8 cellular contexts compared by ENCODE assay signal in the genomic region with DNA sequence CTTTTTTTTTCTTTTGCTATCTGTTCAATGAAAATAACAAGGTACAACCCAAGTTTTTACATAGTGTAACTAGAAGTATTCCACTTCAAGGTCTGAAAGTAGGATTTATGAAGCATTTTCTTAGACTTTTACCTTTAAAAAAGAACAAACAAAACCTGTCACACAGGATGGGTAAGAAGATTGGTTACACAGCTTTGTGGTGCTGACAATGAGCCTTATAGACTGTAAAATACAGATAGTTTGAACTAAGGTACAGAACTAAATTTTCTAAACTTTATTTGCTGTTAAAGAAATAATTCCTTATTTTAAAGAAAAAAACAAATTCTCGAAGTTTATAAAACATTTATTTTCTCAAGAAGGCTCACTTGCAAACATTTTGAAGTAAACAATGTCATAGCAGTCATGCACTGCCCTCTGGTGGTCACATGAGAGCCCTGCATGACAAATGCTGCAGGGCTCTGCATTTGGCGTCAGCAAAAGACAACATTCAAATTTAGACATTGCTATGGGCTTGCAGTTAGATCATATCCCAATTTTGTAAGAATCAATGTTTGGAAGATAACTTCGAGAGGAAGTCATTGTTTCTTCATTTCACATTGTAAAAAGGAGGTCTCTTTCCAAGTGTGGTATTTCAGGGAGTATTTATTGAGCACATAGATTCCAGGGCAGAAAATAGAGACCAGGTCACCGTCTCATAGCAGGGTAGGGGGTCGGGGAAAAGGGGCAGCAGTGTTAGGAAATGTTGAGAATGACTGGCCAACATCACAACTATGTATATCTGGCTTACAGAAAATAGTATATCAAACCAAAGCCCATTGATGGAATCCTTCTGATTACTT.
DNase-seq lines count a peak whose midpoint lies in the region; ATAC-seq and TF ChIP-seq lines count a peak whose summit lies in the region.

No MANE protein-coding gene starts in this region.

- no peak overlapping the region; the same call in 1 of the 2 replicates for H2AFZ ChIP-seq in OCI-LY3 (ENCODE audit: low read depth, low read length)

- no peaks in the 10 kb centered on the region for H3K79me2 ChIP-seq in OCI-LY3 (ENCODE audit: low read length)

- intact Hi-C loops in left ventricle myocardium inferior (cut with micrococcal nuclease), result no loop called here

- H3K4me2 ChIP-seq in OCI-LY3 (ENCODE audit: low read length), result no peak overlapping the region

- H3K27ac Mint-ChIP-seq in activated naive CD4-positive, alpha-beta T cell treated with anti-CD3 and anti-CD28 coated beads, Interleukin-2, amount 10 ng/mL, durations not matched to agents 7 days and 5 days, result no peak overlapping the region

- peaks cover 17% of the 10 kb centered on the region for H3K9me3 Mint-ChIP-seq in activated naive CD4-positive, alpha-beta T cell treated with anti-CD3 and anti-CD28 coated beads, Interleukin-2, amount 10 ng/mL, durations not matched to agents 7 days and 5 days

- no peaks in the 10 kb centered on the region for H3K4me1 Mint-ChIP-seq in activated naive CD4-positive, alpha-beta T cell treated with anti-CD3 and anti-CD28 coated beads, Interleukin-2, amount 10 ng/mL, durations not matched to agents 7 days and 5 days

- H3K9ac ChIP-seq in OCI-LY3 (ENCODE audit: low read length), result no peak overlapping the region

- no peak overlapping the region for H3K27ac ChIP-seq in OCI-LY3 (ENCODE audit: low read length)
- no peak overlapping the region for H3K27ac ChIP-seq in left ventricle myocardium inferior (replicated peaks)

- DNase-seq in DMS114 treated with DMSO at 0.1 percent for 48 hours (lab: John Stamatoyannopoulos, UW; ENCODE audit: unreplicated experiment) (peak; percentile 22), left ventricle myocardium inferior (no peak), skeletal muscle cell (ENCODE audit: low read depth) (peak; percentile 12), cerebellar nuclear complex (lab: John Stamatoyannopoulos, UW) (no peak)
- peak; percentile 59 for DNase-seq in activated naive CD4-positive, alpha-beta T cell treated with anti-CD3 and anti-CD28 coated beads, Interleukin-2, amount 10 ng/mL, durations not matched to agents 7 days and 5 days

- no peak overlapping the region for H3K4me3 Mint-ChIP-seq in activated naive CD4-positive, alpha-beta T cell treated with anti-CD3 and anti-CD28 coated beads, Interleukin-2, amount 10 ng/mL, durations not matched to agents 7 days and 5 days

- H4K20me1 ChIP-seq in OCI-LY3 (ENCODE audit: insufficient read depth, low read length), result no peaks in the 10 kb centered on the region

- no peaks in the 10 kb centered on the region for H3K36me3 Mint-ChIP-seq in activated naive CD4-positive, alpha-beta T cell treated with anti-CD3 and anti-CD28 coated beads, Interleukin-2, amount 10 ng/mL, durations not matched to agents 7 days and 5 days

- H3K27me3 Mint-ChIP-seq in activated naive CD4-positive, alpha-beta T cell treated with anti-CD3 and anti-CD28 coated beads, Interleukin-2, amount 10 ng/mL, durations not matched to agents 7 days and 5 days, result peaks cover 14% of the 10 kb centered on the region

- H3K4me3 ChIP-seq in OCI-LY3 (ENCODE audit: low read length) (no peak overlapping the region), left ventricle myocardium inferior (no peak overlapping the region), skeletal muscle cell (ENCODE audit: low read depth, low read length) (no peak overlapping the region)

- H3K9me3 ChIP-seq in OCI-LY3 (ENCODE audit: insufficient read depth, low read length), result no peaks in the 10 kb centered on the region; the same call in 1 of the 2 replicates
- H3K9me3 ChIP-seq in left ventricle myocardium inferior (replicated peaks), result peaks cover 28% of the 10 kb centered on the region

- H3K36me3 ChIP-seq in OCI-LY3 (replicated peaks; ENCODE audit: low read depth, low read length) (peaks cover 2% of the 10 kb centered on the region), left ventricle myocardium inferior (no peaks in the 10 kb centered on the region)

- H3K4me1 ChIP-seq in OCI-LY3 (ENCODE audit: low read length) (no peaks in the 10 kb centered on the region), left ventricle myocardium inferior (no peaks in the 10 kb centered on the region)

- no peaks in the 10 kb centered on the region for H3K27me3 ChIP-seq in OCI-LY3 (ENCODE audit: low read depth, low read length)
- peaks cover 19% of the 10 kb centered on the region for H3K27me3 ChIP-seq in left ventricle myocardium inferior (ENCODE audit: low read depth)

- CTCF ChIA-PET in activated naive CD4-positive, alpha-beta T cell treated with anti-CD3 and anti-CD28 coated beads, Interleukin-2, amount 10 ng/mL, durations not matched to agents 7 days and 5 days (lab: Charles Lee), result interaction anchor here (1.0 to 1.7 kb wide), 3 partner anchors 24 to 28 kb away, joined by 3 to 4 read pairs (median 3); no protein-coding TSS in a partner anchor

- TF ChIP-seq CTCF in OCI-LY3 (IDR thresholded peaks at IDR 0.05; ENCODE audit: low read depth, low read length), result peak; percentile 99
- TF ChIP-seq CTCF in left ventricle myocardium inferior (IDR thresholded peaks at IDR 0.05; ENCODE audit: borderline replicate concordance), result peak; percentile 96

- ATAC-seq in GM19043 (IDR thresholded peaks at IDR 0.05; ENCODE audit: low read depth, unreplicated experiment), result peak; percentile 92
- ATAC-seq in HG03135 (IDR thresholded peaks at IDR 0.05; ENCODE audit: unreplicated experiment), result peak; percentile 89

Comparison
In these comparisons a context has a peak if more than half of its experiments do, and no peak if none do; other contexts are left out.
1. DNase-seq: peak in DMS114 treated with DMSO at 0.1 percent for 48 hours (single experiment), activated naive CD4-positive, alpha-beta T cell treated with anti-CD3 and anti-CD28 coated beads, Interleukin-2, amount 10 ng/mL, durations not matched to agents 7 days and 5 days (single experiment) and skeletal muscle cell (single experiment); none in left ventricle myocardium inferior (single experiment) and cerebellar nuclear complex (0 of 2).